Comparison of ENCODE assay signal across 8 cellular contexts in the genomic region with DNA sequence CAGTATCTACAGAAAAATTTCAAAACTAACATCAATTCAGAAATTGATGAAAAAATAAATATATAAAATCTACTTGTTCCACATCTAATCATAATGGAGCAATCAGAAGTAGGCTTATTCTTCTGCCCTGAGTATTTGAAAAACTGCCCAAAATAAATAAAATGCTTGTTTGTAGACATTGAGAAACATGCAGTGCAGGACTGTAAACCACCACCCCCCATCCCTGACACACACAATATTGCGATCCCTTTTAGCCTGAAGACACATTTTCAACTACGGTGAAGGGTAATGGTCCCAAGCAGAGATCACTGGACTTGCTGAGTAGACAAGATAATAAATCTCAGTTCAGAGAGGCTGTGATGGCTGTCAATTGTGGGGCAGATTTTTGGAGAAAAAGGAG.
"Had no signal": no experiment of that assay in that cellular context is flagged by ENCODE, and none has a peak within 500 bp of the region (broad histone marks: within the 10 kb centered on the region; RNA-seq: fewer than 3 reads in every experiment).

No MANE protein-coding gene starts in this region.

- FAIRE-seq: H1, H54 had no signal

- DNase-seq: GM23248, GOT3, H7, H9, HCEC 1CT, HFFc6 had no signal
